Comparison of ENCODE assay signal across 8 cellular contexts in the genomic region with DNA sequence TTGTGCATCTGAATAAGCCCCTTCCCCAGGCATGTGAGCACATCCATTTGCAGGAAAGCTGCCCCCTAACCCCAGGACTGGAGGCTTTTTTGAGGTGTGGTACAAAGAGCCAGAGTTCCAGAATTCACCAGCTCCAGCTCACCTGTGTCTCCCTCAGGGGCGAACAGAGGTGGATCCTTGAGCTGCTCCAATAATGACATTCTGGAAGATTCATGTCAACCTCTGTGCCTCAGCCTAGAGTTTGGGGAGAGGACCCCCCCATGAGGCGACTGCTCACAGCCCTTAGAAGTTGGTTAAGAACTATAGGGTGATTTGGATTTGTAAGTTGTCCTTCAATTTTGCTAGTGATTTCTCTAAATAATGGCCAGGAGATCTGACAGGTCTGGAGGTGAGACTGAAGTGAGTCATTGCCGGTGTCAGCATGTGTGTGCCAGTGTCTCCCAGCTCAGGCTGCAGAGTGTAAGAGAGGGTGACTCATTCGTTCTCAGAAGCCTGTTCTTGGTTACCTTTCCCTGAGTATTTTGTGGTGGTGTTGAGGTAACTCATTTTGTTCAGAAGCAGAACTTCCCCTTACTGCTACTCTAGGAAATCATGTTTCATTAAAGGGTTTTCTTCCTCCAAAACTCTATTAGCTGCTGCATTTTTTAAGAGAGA.
A peak's percentile ranks its signal among the peaks of the same experiment; 100 is the strongest.
DNase-seq lines count a peak whose midpoint lies in the region; ATAC-seq and TF ChIP-seq lines count a peak whose summit lies in the region.

No MANE protein-coding gene starts in this region.

- H3K36me3 ChIP-seq in left lung = no peaks in the 10 kb centered on the region

- H3K27me3 ChIP-seq in left lung = peaks cover 3 to 29% of the 10 kb centered on the region in 2 donors

- H3K27me3 Mint-ChIP-seq in activated CD8-positive, alpha-beta T cell treated with anti-CD3 and anti-CD28 coated beads, Interleukin-2, amount 10 ng/mL, durations not matched to agents 7 days and 5 days (ENCODE audit: low read depth) = peaks cover 21% of the 10 kb centered on the region

- peaks cover 34% of the 10 kb centered on the region for H3K4me1 Mint-ChIP-seq in activated CD8-positive, alpha-beta T cell treated with anti-CD3 and anti-CD28 coated beads, Interleukin-2, amount 10 ng/mL, durations not matched to agents 7 days and 5 days (ENCODE audit: low read depth)

- H3K27ac Mint-ChIP-seq in activated CD8-positive, alpha-beta T cell treated with anti-CD3 and anti-CD28 coated beads, Interleukin-2, amount 10 ng/mL, durations not matched to agents 7 days and 5 days = peak overlapping the region; percentile 53

- peaks cover 0 to 3% of the 10 kb centered on the region in 2 donors for H3K4me1 ChIP-seq in left lung

- no peaks in the 10 kb centered on the region for H3K9me3 Mint-ChIP-seq in activated CD8-positive, alpha-beta T cell treated with anti-CD3 and anti-CD28 coated beads, Interleukin-2, amount 10 ng/mL, durations not matched to agents 7 days and 5 days (ENCODE audit: insufficient read depth)

- intact Hi-C loops in left lung (cut with DNase I) = no loop called here

- no peak overlapping the region for H3K4me3 Mint-ChIP-seq in activated CD8-positive, alpha-beta T cell treated with anti-CD3 and anti-CD28 coated beads, Interleukin-2, amount 10 ng/mL, durations not matched to agents 7 days and 5 days

- CTCF ChIA-PET in activated CD8-positive, alpha-beta T cell treated with anti-CD3 and anti-CD28 coated beads, Interleukin-2, amount 10 ng/mL, durations not matched to agents 7 days and 5 days (lab: Charles Lee) = interaction anchor here (1.7 kb wide), 1 partner anchor 26 kb away, joined by 4 read pairs; no protein-coding TSS in a partner anchor

- no peaks in the 10 kb centered on the region for H3K36me3 Mint-ChIP-seq in activated CD8-positive, alpha-beta T cell treated with anti-CD3 and anti-CD28 coated beads, Interleukin-2, amount 10 ng/mL, durations not matched to agents 7 days and 5 days (ENCODE audit: low read depth)

- no peaks in the 10 kb centered on the region for H3K9me3 ChIP-seq in left lung

- POLR2A ChIA-PET in activated CD8-positive, alpha-beta T cell treated with anti-CD3 and anti-CD28 coated beads, Interleukin-2, amount 10 ng/mL, durations not matched to agents 7 days and 5 days (lab: Charles Lee) = no interaction called here

- ATAC-seq in GM21360 (IDR thresholded peaks at IDR 0.05; ENCODE audit: unreplicated experiment) (peak; percentile 97), HG03469 (IDR thresholded peaks at IDR 0.05; ENCODE audit: unreplicated experiment) (peak; percentile 88), left lung (peak; percentile 99)
- peak; percentile 100 for ATAC-seq in activated CD8-positive, alpha-beta T cell treated with anti-CD3 and anti-CD28 coated beads, Interleukin-2, amount 10 ng/mL, durations not matched to agents 7 days and 5 days

- no peak for TF ChIP-seq CTCF in left lung (IDR thresholded peaks at IDR 0.05)

- no peak overlapping the region for H3K4me3 ChIP-seq in left lung

- no peak overlapping the region for H3K27ac ChIP-seq in left lung

- DNase-seq in COLO829 (ENCODE audit: low spot score) (peak; percentile 30), left lung (no peak), T-helper 9 cell (no peak), NCI-H69 (lab: John Stamatoyannopoulos, UW) (no peak), NCI-H146 treated with DMSO at 0.1 percent for 48 hours (lab: John Stamatoyannopoulos, UW; ENCODE audit: unreplicated experiment) (no peak)
- peak; percentile 77 for DNase-seq in activated CD8-positive, alpha-beta T cell treated with anti-CD3 and anti-CD28 coated beads, Interleukin-2, amount 10 ng/mL, durations not matched to agents 7 days and 5 days

Comparison
In these comparisons a context has a peak if more than half of its experiments do, and no peak if none do; other contexts are left out.
1. DNase-seq: peak in COLO829 (single experiment) and activated CD8-positive, alpha-beta T cell treated with anti-CD3 and anti-CD28 coated beads, Interleukin-2, amount 10 ng/mL, durations not matched to agents 7 days and 5 days (single experiment); none in left lung (0 of 2), T-helper 9 cell (single experiment), NCI-H69 (single experiment) and NCI-H146 treated with DMSO at 0.1 percent for 48 hours (single experiment).
2. Peak in every context shown above with its lines, with median percentiles within 50 percentile points of each other: ATAC-seq.